1 cellular context compared by ENCODE assay signal in the genomic region with DNA sequence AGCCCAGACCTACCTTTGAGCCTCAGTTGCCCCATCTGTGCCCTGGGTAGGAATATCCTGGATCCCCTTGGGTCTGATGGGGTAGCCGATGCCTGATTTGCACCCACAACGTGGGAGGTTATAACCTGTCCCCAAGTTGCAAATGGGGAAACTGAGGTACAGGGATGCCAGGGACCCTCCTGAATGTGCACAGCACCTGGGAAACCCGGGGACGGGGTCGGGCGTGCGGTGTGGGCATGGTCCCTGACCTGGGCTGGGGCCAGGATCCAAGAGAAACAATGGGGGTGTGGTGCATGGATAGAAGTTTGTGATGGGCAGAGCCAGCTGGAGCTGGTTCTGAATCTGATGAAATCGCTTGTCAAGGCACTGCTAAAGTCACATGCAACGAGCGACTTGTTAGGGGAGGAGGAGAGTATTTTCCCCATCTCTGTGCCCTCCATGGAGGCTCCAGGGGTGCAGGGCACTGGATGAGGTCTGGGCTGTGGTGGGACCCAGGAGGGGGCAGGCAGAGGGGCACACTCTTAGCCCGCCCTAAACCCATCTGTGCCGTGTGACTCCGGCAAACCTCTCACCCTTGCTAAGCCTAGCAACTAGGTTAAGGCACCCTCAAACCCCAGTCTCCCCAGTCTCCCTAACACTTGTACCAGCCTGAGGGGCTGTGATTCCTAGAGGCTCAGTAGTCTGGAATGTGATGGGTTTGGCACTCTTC.
TF ChIP-seq lines count a peak whose summit lies in the region.

No MANE protein-coding gene starts in this region.

TF ChIP-seq in H1, 55 proteins besides CTCF, POLR2A, EP300 and RAD21:
- TF ChIP-seq YY1 (IDR thresholded peaks at IDR 0.05; ENCODE audit: low read depth, low read length): no peak
- no peak for TF ChIP-seq SIX5 (IDR thresholded peaks at IDR 0.05; ENCODE audit: low read depth, low read length)
- TF ChIP-seq, protein P1, sequence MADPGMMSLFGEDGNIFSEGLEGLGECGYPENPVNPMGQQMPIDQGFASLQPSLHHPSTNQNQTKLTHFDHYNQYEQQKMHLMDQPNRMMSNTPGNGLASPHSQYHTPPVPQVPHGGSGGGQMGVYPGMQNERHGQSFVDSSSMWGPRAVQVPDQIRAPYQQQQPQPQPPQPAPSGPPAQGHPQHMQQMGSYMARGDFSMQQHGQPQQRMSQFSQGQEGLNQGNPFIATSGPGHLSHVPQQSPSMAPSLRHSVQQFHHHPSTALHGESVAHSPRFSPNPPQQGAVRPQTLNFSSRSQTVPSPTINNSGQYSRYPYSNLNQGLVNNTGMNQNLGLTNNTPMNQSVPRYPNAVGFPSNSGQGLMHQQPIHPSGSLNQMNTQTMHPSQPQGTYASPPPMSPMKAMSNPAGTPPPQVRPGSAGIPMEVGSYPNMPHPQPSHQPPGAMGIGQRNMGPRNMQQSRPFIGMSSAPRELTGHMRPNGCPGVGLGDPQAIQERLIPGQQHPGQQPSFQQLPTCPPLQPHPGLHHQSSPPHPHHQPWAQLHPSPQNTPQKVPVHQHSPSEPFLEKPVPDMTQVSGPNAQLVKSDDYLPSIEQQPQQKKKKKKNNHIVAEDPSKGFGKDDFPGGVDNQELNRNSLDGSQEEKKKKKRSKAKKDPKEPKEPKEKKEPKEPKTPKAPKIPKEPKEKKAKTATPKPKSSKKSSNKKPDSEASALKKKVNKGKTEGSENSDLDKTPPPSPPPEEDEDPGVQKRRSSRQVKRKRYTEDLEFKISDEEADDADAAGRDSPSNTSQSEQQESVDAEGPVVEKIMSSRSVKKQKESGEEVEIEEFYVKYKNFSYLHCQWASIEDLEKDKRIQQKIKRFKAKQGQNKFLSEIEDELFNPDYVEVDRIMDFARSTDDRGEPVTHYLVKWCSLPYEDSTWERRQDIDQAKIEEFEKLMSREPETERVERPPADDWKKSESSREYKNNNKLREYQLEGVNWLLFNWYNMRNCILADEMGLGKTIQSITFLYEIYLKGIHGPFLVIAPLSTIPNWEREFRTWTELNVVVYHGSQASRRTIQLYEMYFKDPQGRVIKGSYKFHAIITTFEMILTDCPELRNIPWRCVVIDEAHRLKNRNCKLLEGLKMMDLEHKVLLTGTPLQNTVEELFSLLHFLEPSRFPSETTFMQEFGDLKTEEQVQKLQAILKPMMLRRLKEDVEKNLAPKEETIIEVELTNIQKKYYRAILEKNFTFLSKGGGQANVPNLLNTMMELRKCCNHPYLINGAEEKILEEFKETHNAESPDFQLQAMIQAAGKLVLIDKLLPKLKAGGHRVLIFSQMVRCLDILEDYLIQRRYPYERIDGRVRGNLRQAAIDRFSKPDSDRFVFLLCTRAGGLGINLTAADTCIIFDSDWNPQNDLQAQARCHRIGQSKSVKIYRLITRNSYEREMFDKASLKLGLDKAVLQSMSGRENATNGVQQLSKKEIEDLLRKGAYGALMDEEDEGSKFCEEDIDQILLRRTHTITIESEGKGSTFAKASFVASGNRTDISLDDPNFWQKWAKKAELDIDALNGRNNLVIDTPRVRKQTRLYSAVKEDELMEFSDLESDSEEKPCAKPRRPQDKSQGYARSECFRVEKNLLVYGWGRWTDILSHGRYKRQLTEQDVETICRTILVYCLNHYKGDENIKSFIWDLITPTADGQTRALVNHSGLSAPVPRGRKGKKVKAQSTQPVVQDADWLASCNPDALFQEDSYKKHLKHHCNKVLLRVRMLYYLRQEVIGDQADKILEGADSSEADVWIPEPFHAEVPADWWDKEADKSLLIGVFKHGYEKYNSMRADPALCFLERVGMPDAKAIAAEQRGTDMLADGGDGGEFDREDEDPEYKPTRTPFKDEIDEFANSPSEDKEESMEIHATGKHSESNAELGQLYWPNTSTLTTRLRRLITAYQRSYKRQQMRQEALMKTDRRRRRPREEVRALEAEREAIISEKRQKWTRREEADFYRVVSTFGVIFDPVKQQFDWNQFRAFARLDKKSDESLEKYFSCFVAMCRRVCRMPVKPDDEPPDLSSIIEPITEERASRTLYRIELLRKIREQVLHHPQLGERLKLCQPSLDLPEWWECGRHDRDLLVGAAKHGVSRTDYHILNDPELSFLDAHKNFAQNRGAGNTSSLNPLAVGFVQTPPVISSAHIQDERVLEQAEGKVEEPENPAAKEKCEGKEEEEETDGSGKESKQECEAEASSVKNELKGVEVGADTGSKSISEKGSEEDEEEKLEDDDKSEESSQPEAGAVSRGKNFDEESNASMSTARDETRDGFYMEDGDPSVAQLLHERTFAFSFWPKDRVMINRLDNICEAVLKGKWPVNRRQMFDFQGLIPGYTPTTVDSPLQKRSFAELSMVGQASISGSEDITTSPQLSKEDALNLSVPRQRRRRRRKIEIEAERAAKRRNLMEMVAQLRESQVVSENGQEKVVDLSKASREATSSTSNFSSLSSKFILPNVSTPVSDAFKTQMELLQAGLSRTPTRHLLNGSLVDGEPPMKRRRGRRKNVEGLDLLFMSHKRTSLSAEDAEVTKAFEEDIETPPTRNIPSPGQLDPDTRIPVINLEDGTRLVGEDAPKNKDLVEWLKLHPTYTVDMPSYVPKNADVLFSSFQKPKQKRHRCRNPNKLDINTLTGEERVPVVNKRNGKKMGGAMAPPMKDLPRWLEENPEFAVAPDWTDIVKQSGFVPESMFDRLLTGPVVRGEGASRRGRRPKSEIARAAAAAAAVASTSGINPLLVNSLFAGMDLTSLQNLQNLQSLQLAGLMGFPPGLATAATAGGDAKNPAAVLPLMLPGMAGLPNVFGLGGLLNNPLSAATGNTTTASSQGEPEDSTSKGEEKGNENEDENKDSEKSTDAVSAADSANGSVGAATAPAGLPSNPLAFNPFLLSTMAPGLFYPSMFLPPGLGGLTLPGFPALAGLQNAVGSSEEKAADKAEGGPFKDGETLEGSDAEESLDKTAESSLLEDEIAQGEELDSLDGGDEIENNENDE (IDR thresholded peaks at IDR 0.05; ENCODE audit: insufficient replicate concordance, low read length): no peak
- TF ChIP-seq TAF1 (IDR thresholded peaks at IDR 0.05; ENCODE audit: low read depth, low read length): no peak; the same call in 1 of the 2 replicates
- no peak for TF ChIP-seq CEBPB (IDR thresholded peaks at IDR 0.05; ENCODE audit: low read depth, low read length)
- TF ChIP-seq SIN3A (conservative IDR thresholded peaks at IDR 0.05 in 1 of 2, IDR thresholded peaks at IDR 0.05 in 1 of 2; ENCODE audit: low read depth in 1 of 2, low read length in 2 of 2): no peak
- TF ChIP-seq KDM4A (IDR thresholded peaks at IDR 0.05; ENCODE audit: low read depth, low read length, severe bottlenecking): no peak
- TF ChIP-seq SAP30 (IDR thresholded peaks at IDR 0.05; ENCODE audit: insufficient read depth, insufficient replicate concordance, low read length): no peak
- TF ChIP-seq, protein P2, sequence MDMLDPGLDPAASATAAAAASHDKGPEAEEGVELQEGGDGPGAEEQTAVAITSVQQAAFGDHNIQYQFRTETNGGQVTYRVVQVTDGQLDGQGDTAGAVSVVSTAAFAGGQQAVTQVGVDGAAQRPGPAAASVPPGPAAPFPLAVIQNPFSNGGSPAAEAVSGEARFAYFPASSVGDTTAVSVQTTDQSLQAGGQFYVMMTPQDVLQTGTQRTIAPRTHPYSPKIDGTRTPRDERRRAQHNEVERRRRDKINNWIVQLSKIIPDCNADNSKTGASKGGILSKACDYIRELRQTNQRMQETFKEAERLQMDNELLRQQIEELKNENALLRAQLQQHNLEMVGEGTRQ (IDR thresholded peaks at IDR 0.05; ENCODE audit: low read length): no peak
- no peak for TF ChIP-seq CHD1 (IDR thresholded peaks at IDR 0.05; ENCODE audit: low read depth, low read length)
- no peak for TF ChIP-seq RNF2 (IDR thresholded peaks at IDR 0.05; ENCODE audit: borderline replicate concordance, low read depth, low read length, missing control alignments, poor library complexity, severe bottlenecking)
- TF ChIP-seq MAFK (IDR thresholded peaks at IDR 0.05; ENCODE audit: low read depth, low read length): no peak
- no peak for TF ChIP-seq TBP (IDR thresholded peaks at IDR 0.05; ENCODE audit: low read depth, low read length)
- TF ChIP-seq RBBP5 (IDR thresholded peaks at IDR 0.05; ENCODE audit: borderline replicate concordance, low read depth, low read length): no peak
- TF ChIP-seq ZNF274 (IDR thresholded peaks at IDR 0.05; ENCODE audit: borderline replicate concordance, extremely low read depth, low read length): no peak
